ENCODE assay signal across 1 cellular context in the genomic region with DNA sequence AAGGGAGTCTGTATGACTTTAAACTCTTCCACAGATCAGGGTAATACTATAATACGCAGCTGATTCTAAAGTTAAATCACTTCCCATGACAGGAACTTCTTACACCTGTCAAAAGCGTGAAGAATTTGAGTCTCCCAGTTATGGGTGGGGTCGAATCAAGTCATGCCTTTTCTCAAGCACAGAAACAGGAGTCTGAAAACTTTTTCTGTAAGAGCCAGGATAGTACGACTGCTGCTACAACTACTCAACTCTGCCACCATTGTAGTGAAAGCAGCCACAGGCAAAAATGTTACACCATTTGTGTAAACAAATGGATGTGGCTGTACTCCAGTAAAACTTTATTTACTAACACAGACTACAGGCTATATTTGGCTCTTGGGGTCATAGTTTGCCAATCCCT.
TF ChIP-seq lines count a peak whose summit lies in the region.

No MANE protein-coding gene starts in this region.

TF ChIP-seq in K562, 482 proteins besides CTCF, POLR2A, EP300 and RAD21 (continued from another document):
- TF ChIP-seq ZBTB40 (IDR thresholded peaks at IDR 0.05), result 0 out of 2 replicates have a peak, but pooled peaks have one; percentile 42
- no peak for TF ChIP-seq ZBTB40 (CRISPR knock-in tag; IDR thresholded peaks at IDR 0.05)
- no peak for TF ChIP-seq TCF3 (CRISPR knock-in tag; IDR thresholded peaks at IDR 0.05)
